ENCODE assay signal across 18 cellular contexts in the genomic region with DNA sequence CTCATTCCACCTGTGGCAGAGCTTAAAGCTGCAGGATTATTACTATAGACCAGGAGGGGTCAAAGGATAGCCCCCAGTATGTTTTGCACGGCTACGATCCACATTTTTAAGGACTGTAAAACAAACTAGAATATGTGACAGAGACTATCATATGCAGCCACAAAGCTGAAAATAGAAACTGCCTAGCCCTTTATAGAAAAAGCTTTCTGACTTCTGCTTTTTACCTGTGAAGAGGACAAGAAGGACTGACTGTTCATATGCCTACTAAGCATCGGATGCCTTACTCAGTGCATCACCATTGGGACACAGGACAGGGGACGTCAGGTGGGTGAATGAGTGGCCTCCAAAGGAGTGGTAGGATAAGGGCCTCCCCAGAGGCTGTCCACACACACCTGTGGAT. TPM values are rescaled to one million over a fixed set of nuclear protein-coding genes. Genes with fewer than 3 reads are reported as not detected.
"Had no signal": no experiment of that assay in that cellular context is flagged by ENCODE, and none has a peak within 500 bp of the region (broad histone marks: within the 10 kb centered on the region; RNA-seq: fewer than 3 reads in every experiment).

No MANE protein-coding gene starts in this region.

- H3K36me3 Mint-ChIP-seq: activated CD8-positive, alpha-beta memory T cell treated with anti-CD3 and anti-CD28 coated beads, Interleukin-2, amount 10 ng/mL, durations not matched to agents 7 days and 5 days; activated naive CD8-positive, alpha-beta T cell; stimulated activated memory B cell treated with anti-CD40 and anti-IgM and Interleukin-4, amounts not matched to agents 10 μg/mL and 1 μg/mL and 100 μg/mL, for 72 hours had no signal

- H3K36me3 ChIP-seq: esophagus muscularis mucosa, heart right ventricle, left lung, spleen, thoracic aorta, upper lobe of left lung had no signal

- H3K27ac Mint-ChIP-seq: activated B cell treated with CpG ODN at 0.5 μM for 24 hours; activated CD4-positive, alpha-beta memory T cell treated with anti-CD3 and anti-CD28 coated beads, Interleukin-2, amount 10 ng/mL, durations not matched to agents 7 days and 5 days; activated CD8-positive, alpha-beta memory T cell treated with anti-CD3 and anti-CD28 coated beads, Interleukin-2, amount 10 ng/mL, durations not matched to agents 7 days and 5 days; activated naive CD8-positive, alpha-beta T cell; nephron progenitor cell; stimulated activated memory B cell treated with anti-CD40 and anti-IgM and Interleukin-4, amounts not matched to agents 10 μg/mL and 1 μg/mL and 100 μg/mL, for 72 hours had no signal

- H3K4me3 ChIP-seq: esophagus muscularis mucosa, heart right ventricle, left lung, spleen, thoracic aorta, upper lobe of left lung had no signal

- H3K4me3 Mint-ChIP-seq: activated B cell treated with CpG ODN at 0.5 μM for 24 hours; activated CD4-positive, alpha-beta memory T cell treated with anti-CD3 and anti-CD28 coated beads, Interleukin-2, amount 10 ng/mL, durations not matched to agents 7 days and 5 days; activated CD8-positive, alpha-beta memory T cell treated with anti-CD3 and anti-CD28 coated beads, Interleukin-2, amount 10 ng/mL, durations not matched to agents 7 days and 5 days; activated naive CD8-positive, alpha-beta T cell; nephron progenitor cell; stimulated activated memory B cell treated with anti-CD40 and anti-IgM and Interleukin-4, amounts not matched to agents 10 μg/mL and 1 μg/mL and 100 μg/mL, for 72 hours had no signal

- H3K27me3 ChIP-seq: upper lobe of left lung had no signal

- ATAC-seq: activated CD8-positive, alpha-beta memory T cell treated with anti-CD3 and anti-CD28 coated beads, Interleukin-2, amount 10 ng/mL, durations not matched to agents 7 days and 5 days; heart right ventricle; left lung; stimulated activated memory B cell treated with anti-CD40 and anti-IgM and Interleukin-4, amounts not matched to agents 10 μg/mL and 1 μg/mL and 100 μg/mL, for 72 hours had no signal

- DNase-seq: activated B cell treated with CpG ODN at 0.5 μM for 24 hours; activated CD4-positive, alpha-beta memory T cell treated with anti-CD3 and anti-CD28 coated beads, Interleukin-2, amount 10 ng/mL, durations not matched to agents 7 days and 5 days; activated CD4-positive, alpha-beta T cell treated with anti-CD3 and anti-CD28 coated beads for 4 hours; activated CD8-positive, alpha-beta memory T cell treated with anti-CD3 and anti-CD28 coated beads, Interleukin-2, amount 10 ng/mL, durations not matched to agents 7 days and 5 days; effector CD8-positive, alpha-beta T cell; heart right ventricle; left lung; midbrain; nephron progenitor cell; nucleus accumbens; retina; spleen; stimulated activated CD4-positive, alpha-beta T cell treated with anti-CD3 and anti-CD28 coated beads, Interleukin-4, amount 100 ng/mL, for 4 hours; upper lobe of left lung had no signal

- H3K9me3 Mint-ChIP-seq: activated B cell treated with CpG ODN at 0.5 μM for 24 hours; activated CD4-positive, alpha-beta memory T cell treated with anti-CD3 and anti-CD28 coated beads, Interleukin-2, amount 10 ng/mL, durations not matched to agents 7 days and 5 days; nephron progenitor cell; stimulated activated memory B cell treated with anti-CD40 and anti-IgM and Interleukin-4, amounts not matched to agents 10 μg/mL and 1 μg/mL and 100 μg/mL, for 72 hours had no signal

RNA-seq across cellular contexts. Expression of a gene that starts 29.8 kb away (rescaled TPM):
- total RNA-seq: activated CD8-positive, alpha-beta memory T cell treated with anti-CD3 and anti-CD28 coated beads, Interleukin-2, amount 10 ng/mL, durations not matched to agents 7 days and 5 days had no signal
